Comparison of ENCODE assay signal across 2 cellular contexts in the genomic region with DNA sequence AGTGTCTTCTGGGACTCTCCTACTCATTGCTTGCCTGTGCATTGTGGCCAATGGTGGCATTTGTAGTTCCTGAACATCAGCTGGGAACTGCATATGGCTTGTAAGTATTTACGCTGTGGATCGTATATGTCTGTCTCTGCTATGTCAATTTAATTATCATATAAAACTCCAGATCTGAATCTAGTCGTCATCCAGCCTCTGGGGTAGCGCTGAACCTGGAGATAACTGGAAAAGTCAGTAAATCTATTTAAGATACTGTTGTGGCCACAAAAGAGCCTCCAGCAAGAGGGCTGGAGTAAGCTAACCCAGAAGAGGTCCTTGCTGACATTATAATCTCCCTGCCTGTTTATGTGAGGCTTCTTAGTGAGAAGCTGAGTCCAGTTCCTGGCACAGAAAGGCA.
TF ChIP-seq lines count a peak whose summit lies in the region.

No MANE protein-coding gene starts in this region.

TF ChIP-seq in SK-N-SH, 30 proteins besides CTCF, POLR2A, EP300 and RAD21 (continued from another document):
- TF ChIP-seq, protein P1, sequence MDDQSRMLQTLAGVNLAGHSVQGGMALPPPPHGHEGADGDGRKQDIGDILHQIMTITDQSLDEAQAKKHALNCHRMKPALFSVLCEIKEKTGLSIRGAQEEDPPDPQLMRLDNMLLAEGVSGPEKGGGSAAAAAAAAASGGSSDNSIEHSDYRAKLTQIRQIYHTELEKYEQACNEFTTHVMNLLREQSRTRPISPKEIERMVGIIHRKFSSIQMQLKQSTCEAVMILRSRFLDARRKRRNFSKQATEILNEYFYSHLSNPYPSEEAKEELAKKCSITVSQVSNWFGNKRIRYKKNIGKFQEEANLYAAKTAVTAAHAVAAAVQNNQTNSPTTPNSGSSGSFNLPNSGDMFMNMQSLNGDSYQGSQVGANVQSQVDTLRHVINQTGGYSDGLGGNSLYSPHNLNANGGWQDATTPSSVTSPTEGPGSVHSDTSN (IDR thresholded peaks at IDR 0.05), result no peak
- TF ChIP-seq, protein P2, sequence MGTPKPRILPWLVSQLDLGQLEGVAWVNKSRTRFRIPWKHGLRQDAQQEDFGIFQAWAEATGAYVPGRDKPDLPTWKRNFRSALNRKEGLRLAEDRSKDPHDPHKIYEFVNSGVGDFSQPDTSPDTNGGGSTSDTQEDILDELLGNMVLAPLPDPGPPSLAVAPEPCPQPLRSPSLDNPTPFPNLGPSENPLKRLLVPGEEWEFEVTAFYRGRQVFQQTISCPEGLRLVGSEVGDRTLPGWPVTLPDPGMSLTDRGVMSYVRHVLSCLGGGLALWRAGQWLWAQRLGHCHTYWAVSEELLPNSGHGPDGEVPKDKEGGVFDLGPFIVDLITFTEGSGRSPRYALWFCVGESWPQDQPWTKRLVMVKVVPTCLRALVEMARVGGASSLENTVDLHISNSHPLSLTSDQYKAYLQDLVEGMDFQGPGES (IDR thresholded peaks at IDR 0.05; ENCODE audit: low read depth, low read length), result no peak
- TF ChIP-seq GATA2 (CRISPR knock-in tag; IDR thresholded peaks at IDR 0.05) (0 out of 2 replicates have a peak, but pooled peaks have one; percentile 18), RCOR1 (IDR thresholded peaks at IDR 0.05; ENCODE audit: low read length) (peak; percentile 84), CHD2 (IDR thresholded peaks at IDR 0.05; ENCODE audit: low read length, partially characterized antibody) (peak; percentile 24), FOXJ3 (CRISPR knock-in tag; IDR thresholded peaks at IDR 0.05) (0 out of 2 replicates have a peak, but pooled peaks have one; percentile 19), MEF2A (IDR thresholded peaks at IDR 0.05; ENCODE audit: borderline replicate concordance, low read depth) (no peak), YY1 (IDR thresholded peaks at IDR 0.05; ENCODE audit: low read depth) (no peak), SIN3A (IDR thresholded peaks at IDR 0.05; ENCODE audit: borderline replicate concordance, low read depth, low read length) (no peak), NFIC (IDR thresholded peaks at IDR 0.05; ENCODE audit: borderline replicate concordance) (no peak), RFX5 (IDR thresholded peaks at IDR 0.05; ENCODE audit: low read length) (no peak), SMC3 (IDR thresholded peaks at IDR 0.05; ENCODE audit: low read depth, low read length) (no peak), RXRA (IDR thresholded peaks at IDR 0.05; ENCODE audit: borderline replicate concordance, low read depth) (no peak), TEAD4 (IDR thresholded peaks at IDR 0.05; ENCODE audit: borderline replicate concordance, insufficient read depth) (no peak)
- TF ChIP-seq, protein P3, sequence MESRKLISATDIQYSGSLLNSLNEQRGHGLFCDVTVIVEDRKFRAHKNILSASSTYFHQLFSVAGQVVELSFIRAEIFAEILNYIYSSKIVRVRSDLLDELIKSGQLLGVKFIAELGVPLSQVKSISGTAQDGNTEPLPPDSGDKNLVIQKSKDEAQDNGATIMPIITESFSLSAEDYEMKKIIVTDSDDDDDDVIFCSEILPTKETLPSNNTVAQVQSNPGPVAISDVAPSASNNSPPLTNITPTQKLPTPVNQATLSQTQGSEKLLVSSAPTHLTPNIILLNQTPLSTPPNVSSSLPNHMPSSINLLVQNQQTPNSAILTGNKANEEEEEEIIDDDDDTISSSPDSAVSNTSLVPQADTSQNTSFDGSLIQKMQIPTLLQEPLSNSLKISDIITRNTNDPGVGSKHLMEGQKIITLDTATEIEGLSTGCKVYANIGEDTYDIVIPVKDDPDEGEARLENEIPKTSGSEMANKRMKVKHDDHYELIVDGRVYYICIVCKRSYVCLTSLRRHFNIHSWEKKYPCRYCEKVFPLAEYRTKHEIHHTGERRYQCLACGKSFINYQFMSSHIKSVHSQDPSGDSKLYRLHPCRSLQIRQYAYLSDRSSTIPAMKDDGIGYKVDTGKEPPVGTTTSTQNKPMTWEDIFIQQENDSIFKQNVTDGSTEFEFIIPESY (IDR thresholded peaks at IDR 0.05; ENCODE audit: borderline replicate concordance, low read depth), result no peak

TF ChIP-seq in SK-N-SH treated with all-trans-retinoic acid at 6 μM for 48 hours, 23 proteins besides CTCF, POLR2A, EP300 and RAD21 (continued from another document):
- TF ChIP-seq, protein P4, sequence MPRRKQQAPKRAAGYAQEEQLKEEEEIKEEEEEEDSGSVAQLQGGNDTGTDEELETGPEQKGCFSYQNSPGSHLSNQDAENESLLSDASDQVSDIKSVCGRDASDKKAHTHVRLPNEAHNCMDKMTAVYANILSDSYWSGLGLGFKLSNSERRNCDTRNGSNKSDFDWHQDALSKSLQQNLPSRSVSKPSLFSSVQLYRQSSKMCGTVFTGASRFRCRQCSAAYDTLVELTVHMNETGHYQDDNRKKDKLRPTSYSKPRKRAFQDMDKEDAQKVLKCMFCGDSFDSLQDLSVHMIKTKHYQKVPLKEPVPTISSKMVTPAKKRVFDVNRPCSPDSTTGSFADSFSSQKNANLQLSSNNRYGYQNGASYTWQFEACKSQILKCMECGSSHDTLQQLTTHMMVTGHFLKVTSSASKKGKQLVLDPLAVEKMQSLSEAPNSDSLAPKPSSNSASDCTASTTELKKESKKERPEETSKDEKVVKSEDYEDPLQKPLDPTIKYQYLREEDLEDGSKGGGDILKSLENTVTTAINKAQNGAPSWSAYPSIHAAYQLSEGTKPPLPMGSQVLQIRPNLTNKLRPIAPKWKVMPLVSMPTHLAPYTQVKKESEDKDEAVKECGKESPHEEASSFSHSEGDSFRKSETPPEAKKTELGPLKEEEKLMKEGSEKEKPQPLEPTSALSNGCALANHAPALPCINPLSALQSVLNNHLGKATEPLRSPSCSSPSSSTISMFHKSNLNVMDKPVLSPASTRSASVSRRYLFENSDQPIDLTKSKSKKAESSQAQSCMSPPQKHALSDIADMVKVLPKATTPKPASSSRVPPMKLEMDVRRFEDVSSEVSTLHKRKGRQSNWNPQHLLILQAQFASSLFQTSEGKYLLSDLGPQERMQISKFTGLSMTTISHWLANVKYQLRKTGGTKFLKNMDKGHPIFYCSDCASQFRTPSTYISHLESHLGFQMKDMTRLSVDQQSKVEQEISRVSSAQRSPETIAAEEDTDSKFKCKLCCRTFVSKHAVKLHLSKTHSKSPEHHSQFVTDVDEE (CRISPR knock-in tag; IDR thresholded peaks at IDR 0.05), result no peak
- TF ChIP-seq TCF4 (CRISPR knock-in tag; IDR thresholded peaks at IDR 0.05; ENCODE audit: borderline replicate concordance) (0 out of 2 replicates have a peak, but pooled peaks have one; percentile 31), TOX (CRISPR knock-in tag; IDR thresholded peaks at IDR 0.05; ENCODE audit: borderline replicate concordance) (no peak)
